ENCODE assay signal across 18 cellular contexts in the genomic region with DNA sequence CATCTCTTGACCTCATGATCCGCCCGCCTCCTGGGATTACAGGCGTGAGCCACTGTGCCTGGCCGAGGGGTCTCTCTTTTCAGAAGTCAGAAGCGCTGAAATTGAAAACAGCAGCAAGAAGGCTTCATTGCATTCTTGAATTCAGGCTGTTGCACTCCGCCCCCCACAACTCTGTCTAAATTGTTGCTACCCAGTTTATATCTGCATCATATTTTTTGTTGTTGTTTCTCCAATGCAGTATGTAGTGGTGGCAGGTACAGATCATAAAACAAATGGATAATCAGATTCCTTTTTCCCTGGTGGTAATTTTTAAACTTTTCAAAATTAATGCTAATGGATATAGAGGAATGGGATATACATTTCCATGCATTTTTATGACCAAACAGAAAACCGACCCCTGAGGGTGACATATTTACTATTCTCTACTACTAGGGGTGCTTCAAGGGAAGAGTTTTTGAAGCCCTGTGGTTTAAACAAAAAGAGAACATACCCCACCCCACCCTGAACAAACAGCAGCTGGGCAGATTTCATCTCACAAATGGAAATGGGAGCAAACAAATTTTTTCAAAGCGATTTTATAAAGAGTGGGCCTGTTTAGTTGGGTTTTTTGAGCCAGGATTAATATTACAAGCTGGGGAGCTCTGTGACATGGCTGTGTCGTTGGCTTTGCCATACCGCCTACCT. TPM values are rescaled to one million over a fixed set of nuclear protein-coding genes. Genes with fewer than 3 reads are reported as not detected.
DNase-seq lines count a peak whose midpoint lies in the region; ATAC-seq and TF ChIP-seq lines count a peak whose summit lies in the region.
"Had no signal": no experiment of that assay in that cellular context is flagged by ENCODE, and none has a peak within 500 bp of the region (broad histone marks: within the 10 kb centered on the region; RNA-seq: fewer than 3 reads in every experiment).

No MANE protein-coding gene starts in this region.

- ATAC-seq in activated CD8-positive, alpha-beta T cell treated with anti-CD3 and anti-CD28 coated beads, Interleukin-2, amount 10 ng/mL, durations not matched to agents 7 days and 5 days: no peak
- no peak for ATAC-seq in natural killer cell
- ATAC-seq in HG03108 (IDR thresholded peaks at IDR 0.05; ENCODE audit: unreplicated experiment): no peak
- ATAC-seq in HG03565 (IDR thresholded peaks at IDR 0.05; ENCODE audit: unreplicated experiment): no peak
- ATAC-seq: body of pancreas, gastrocnemius medialis had no signal

- H3K9me3 Mint-ChIP-seq in activated T-cell treated with anti-CD3 and anti-CD28 coated beads, Interleukin-2, amount 50 U/mL, for 24 hours: no peaks in the 10 kb centered on the region
- H3K9me3 Mint-ChIP-seq in IgD-negative memory B cell: no peaks in the 10 kb centered on the region
- H3K9me3 Mint-ChIP-seq in activated CD8-positive, alpha-beta T cell treated with anti-CD3 and anti-CD28 coated beads, Interleukin-2, amount 10 ng/mL, durations not matched to agents 7 days and 5 days (ENCODE audit: insufficient read depth): no peaks in the 10 kb centered on the region
- no peaks in the 10 kb centered on the region for H3K9me3 Mint-ChIP-seq in natural killer cell
- H3K9me3 Mint-ChIP-seq: dendritic cell treated with granulocyte-macrophage colony-stimulating factor and Interleukin-4, amounts not matched to agents 40 ng/mL and 50 ng/mL, for 4 days had no signal

- H3K4me3 Mint-ChIP-seq in activated T-cell treated with anti-CD3 and anti-CD28 coated beads, Interleukin-2, amount 50 U/mL, for 24 hours: peak overlapping the region; percentile 58
- H3K4me3 Mint-ChIP-seq in IgD-negative memory B cell: no peak overlapping the region
- peak overlapping the region; percentile 62 for H3K4me3 Mint-ChIP-seq in activated CD8-positive, alpha-beta T cell treated with anti-CD3 and anti-CD28 coated beads, Interleukin-2, amount 10 ng/mL, durations not matched to agents 7 days and 5 days
- H3K4me3 Mint-ChIP-seq in natural killer cell: no peak overlapping the region
- H3K4me3 Mint-ChIP-seq: dendritic cell treated with granulocyte-macrophage colony-stimulating factor and Interleukin-4, amounts not matched to agents 40 ng/mL and 50 ng/mL, for 4 days had no signal

- H3K27me3 Mint-ChIP-seq in activated T-cell treated with anti-CD3 and anti-CD28 coated beads, Interleukin-2, amount 50 U/mL, for 24 hours: no peaks in the 10 kb centered on the region
- H3K27me3 Mint-ChIP-seq in IgD-negative memory B cell (no peaks in the 10 kb centered on the region), natural killer cell (ENCODE audit: low read depth in 2 of 2) (no peaks in the 10 kb centered on the region)
- no peaks in the 10 kb centered on the region for H3K27me3 Mint-ChIP-seq in activated CD8-positive, alpha-beta T cell treated with anti-CD3 and anti-CD28 coated beads, Interleukin-2, amount 10 ng/mL, durations not matched to agents 7 days and 5 days (ENCODE audit: low read depth)

- POLR2A ChIA-PET in activated CD8-positive, alpha-beta T cell treated with anti-CD3 and anti-CD28 coated beads, Interleukin-2, amount 10 ng/mL, durations not matched to agents 7 days and 5 days (lab: Charles Lee): interaction anchor here (0.8 to 2.7 kb wide), 4 partner anchors 9 to 33 kb away, joined by 3 to 12 read pairs (median 6); a partner anchor contains a TSS

- H3K36me3 Mint-ChIP-seq in activated T-cell treated with anti-CD3 and anti-CD28 coated beads, Interleukin-2, amount 50 U/mL, for 24 hours (ENCODE audit: low read depth): peaks cover 14% of the 10 kb centered on the region
- H3K36me3 Mint-ChIP-seq in IgD-negative memory B cell: peaks cover 2% of the 10 kb centered on the region
- peaks cover 77% of the 10 kb centered on the region for H3K36me3 Mint-ChIP-seq in activated CD8-positive, alpha-beta T cell treated with anti-CD3 and anti-CD28 coated beads, Interleukin-2, amount 10 ng/mL, durations not matched to agents 7 days and 5 days (ENCODE audit: low read depth)
- no peaks in the 10 kb centered on the region for H3K36me3 Mint-ChIP-seq in natural killer cell

- CTCF ChIA-PET in activated CD8-positive, alpha-beta T cell treated with anti-CD3 and anti-CD28 coated beads, Interleukin-2, amount 10 ng/mL, durations not matched to agents 7 days and 5 days (lab: Charles Lee): interaction anchor here (0.7 to 7.2 kb wide), 15 partner anchors 8 to 410 kb away, joined by 3 to 79 read pairs (median 10); no protein-coding TSS in a partner anchor

- H3K4me1 Mint-ChIP-seq in activated T-cell treated with anti-CD3 and anti-CD28 coated beads, Interleukin-2, amount 50 U/mL, for 24 hours (ENCODE audit: low read depth): peaks cover 94% of the 10 kb centered on the region
- H3K4me1 Mint-ChIP-seq in IgD-negative memory B cell: peaks cover 16 to 25% (median 23%) of the 10 kb centered on the region in 3 donors
- H3K4me1 Mint-ChIP-seq in activated CD8-positive, alpha-beta T cell treated with anti-CD3 and anti-CD28 coated beads, Interleukin-2, amount 10 ng/mL, durations not matched to agents 7 days and 5 days (ENCODE audit: low read depth): peaks cover 95% of the 10 kb centered on the region
- peaks cover 67 to 68% of the 10 kb centered on the region in 2 donors for H3K4me1 Mint-ChIP-seq in natural killer cell

- no peak for DNase-seq in activated T-cell treated with anti-CD3 and anti-CD28 coated beads, Interleukin-2, amount 50 U/mL, for 24 hours
- no peak for DNase-seq in activated T-cell treated with anti-CD3 and anti-CD28 coated beads, Interleukin-2, amount 50 U/mL, for 48 hours
- DNase-seq in activated CD8-positive, alpha-beta T cell treated with anti-CD3 and anti-CD28 coated beads, Interleukin-2, amount 10 ng/mL, durations not matched to agents 7 days and 5 days: no peak
- DNase-seq in natural killer cell (no peak), SKM-1 (lab: John Stamatoyannopoulos, UW; ENCODE audit: unreplicated experiment) (no peak)
- DNase-seq: activated effector memory CD4-positive, alpha-beta T cell treated with Interleukin-2 at 50 U/mL for 16 hours; body of pancreas; gastrocnemius medialis; HCEC 1CT; left ventricle myocardium inferior; NCI-H2227 treated with DMSO at 0.1 percent for 48 hours had no signal

- H3K27ac Mint-ChIP-seq in activated T-cell treated with anti-CD3 and anti-CD28 coated beads, Interleukin-2, amount 50 U/mL, for 24 hours: peak overlapping the region; percentile 90
- H3K27ac Mint-ChIP-seq in IgD-negative memory B cell: peak overlapping the region in 2 of 3 donors; percentile 43 to 61
- peak overlapping the region; percentile 88 for H3K27ac Mint-ChIP-seq in activated CD8-positive, alpha-beta T cell treated with anti-CD3 and anti-CD28 coated beads, Interleukin-2, amount 10 ng/mL, durations not matched to agents 7 days and 5 days
- H3K27ac Mint-ChIP-seq in natural killer cell: peak overlapping the region; percentile 35 to 58
- H3K27ac Mint-ChIP-seq: dendritic cell treated with granulocyte-macrophage colony-stimulating factor and Interleukin-4, amounts not matched to agents 40 ng/mL and 50 ng/mL, for 4 days had no signal

- intact Hi-C loops in natural killer cell (cut with micrococcal nuclease): loop anchor here (5.0 kb wide), 1 partner anchor 322 kb away; no protein-coding TSS in a partner anchor

- no peak for TF ChIP-seq CTCF in natural killer cell (IDR thresholded peaks at IDR 0.05)

RNA-seq across cellular contexts. Expression of a gene that starts 16.1 kb away (rescaled TPM):
- 0.78 TPM for polyA plus RNA-seq in IgD-negative memory B cell
- total RNA-seq in activated CD8-positive, alpha-beta T cell treated with anti-CD3 and anti-CD28 coated beads, Interleukin-2, amount 10 ng/mL, durations not matched to agents 7 days and 5 days: 1 to 10 TPM; 8.6 to 8.7 TPM
- 1 to 10 TPM; 2.6 to 8.7 (median 6.7) TPM for total RNA-seq in natural killer cell
- total RNA-seq: body of pancreas, epithelial cell of proximal tubule, gastrocnemius medialis, left ventricle myocardium inferior had no signal

RNA-seq across cellular contexts. Expression of a gene that starts 43.2 kb away (rescaled TPM):
- 11.8 TPM for polyA plus RNA-seq in IgD-negative memory B cell
- 100 to 1,000 TPM; 235 to 239 TPM for total RNA-seq in activated CD8-positive, alpha-beta T cell treated with anti-CD3 and anti-CD28 coated beads, Interleukin-2, amount 10 ng/mL, durations not matched to agents 7 days and 5 days
- 10 to 100 TPM; 65.1 to 97.3 (median 92.2) TPM for total RNA-seq in natural killer cell
- total RNA-seq: epithelial cell of proximal tubule had no signal

RNA-seq across cellular contexts. Expression of a gene that starts 50.5 kb away (rescaled TPM):
- 0.23 TPM for polyA plus RNA-seq in IgD-negative memory B cell
- under 1 TPM in 1 of 2 experiments, not detected in 1; 0.11 TPM for total RNA-seq in activated CD8-positive, alpha-beta T cell treated with anti-CD3 and anti-CD28 coated beads, Interleukin-2, amount 10 ng/mL, durations not matched to agents 7 days and 5 days
- total RNA-seq in natural killer cell: not detected
- total RNA-seq: body of pancreas, epithelial cell of proximal tubule, gastrocnemius medialis, left ventricle myocardium inferior, skeletal muscle tissue, thoracic aorta had no signal

RNA-seq across cellular contexts. Expression of a gene that starts 50.7 kb away (rescaled TPM):
- not detected for polyA plus RNA-seq in IgD-negative memory B cell
- under 1 TPM; 0.03 to 0.11 TPM for total RNA-seq in activated CD8-positive, alpha-beta T cell treated with anti-CD3 and anti-CD28 coated beads, Interleukin-2, amount 10 ng/mL, durations not matched to agents 7 days and 5 days
- total RNA-seq in natural killer cell: 1 to 10 TPM in 2 of 3 donors, not detected in 1; 1.0 to 7.5 TPM

Comparison
In these comparisons a context has a peak if more than half of its experiments do, and no peak if none do; other contexts are left out.
1. H3K4me3 Mint-ChIP-seq: peak in activated T-cell treated with anti-CD3 and anti-CD28 coated beads, Interleukin-2, amount 50 U/mL, for 24 hours (single experiment) and activated CD8-positive, alpha-beta T cell treated with anti-CD3 and anti-CD28 coated beads, Interleukin-2, amount 10 ng/mL, durations not matched to agents 7 days and 5 days (single experiment); none in IgD-negative memory B cell (0 of 4) and natural killer cell (single experiment).
2. Peak in every context shown above with its lines, with median percentiles within 50 percentile points of each other: H3K27ac Mint-ChIP-seq.